ENCODE assay signal across 1 cellular context in the genomic region with DNA sequence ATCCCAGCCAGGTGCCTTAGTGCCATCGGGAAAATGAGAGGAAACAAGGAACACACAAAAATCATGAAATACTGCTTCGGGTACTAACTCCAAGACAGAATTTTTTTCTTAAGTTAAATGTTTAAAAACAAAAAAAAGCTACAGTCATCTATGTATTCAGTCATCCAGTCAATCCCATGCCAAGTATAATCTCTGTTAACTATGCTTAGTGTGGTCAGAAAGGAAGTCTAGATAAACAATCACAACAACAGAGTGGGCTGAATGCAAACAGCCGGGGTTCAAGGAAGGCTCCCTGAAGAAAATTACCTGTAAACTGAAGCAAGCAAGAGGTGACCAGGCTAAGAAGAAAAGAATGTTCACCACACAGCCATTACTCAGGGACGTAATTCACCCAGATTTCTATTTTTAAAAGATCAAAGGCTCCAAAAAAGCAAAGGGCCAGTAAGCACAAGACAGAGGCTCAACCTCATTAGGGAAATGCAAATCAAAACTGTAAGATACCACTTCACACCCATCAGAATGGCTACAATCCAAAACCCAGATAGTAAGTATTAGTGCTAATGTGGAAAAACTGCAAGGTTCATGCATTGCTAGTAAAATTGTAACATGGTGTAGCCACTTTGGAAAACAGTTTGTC.
TF ChIP-seq lines count a peak whose summit lies in the region.

No MANE protein-coding gene starts in this region.

TF ChIP-seq in K562, 482 proteins besides CTCF, POLR2A, EP300 and RAD21 (continued from another document):
- TF ChIP-seq, protein P1, sequence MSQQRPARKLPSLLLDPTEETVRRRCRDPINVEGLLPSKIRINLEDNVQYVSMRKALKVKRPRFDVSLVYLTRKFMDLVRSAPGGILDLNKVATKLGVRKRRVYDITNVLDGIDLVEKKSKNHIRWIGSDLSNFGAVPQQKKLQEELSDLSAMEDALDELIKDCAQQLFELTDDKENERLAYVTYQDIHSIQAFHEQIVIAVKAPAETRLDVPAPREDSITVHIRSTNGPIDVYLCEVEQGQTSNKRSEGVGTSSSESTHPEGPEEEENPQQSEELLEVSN (IDR thresholded peaks at IDR 0.05; ENCODE audit: borderline replicate concordance in 1 of 2, extremely low read depth in 1 of 2, insufficient read depth in 1 of 2, insufficient read length in 1 of 2, low read depth in 1 of 2, low read length in 1 of 2, poor library complexity in 1 of 2, severe bottlenecking in 1 of 2) = no peak
- TF ChIP-seq FUS (optimal IDR thresholded peaks at IDR 0.05; ENCODE audit: low read depth, low read length) = no peak
TF ChIP-seq in K562: peak in this region for 4.
